ENCODE assay signal across 1 cellular context in the genomic region with DNA sequence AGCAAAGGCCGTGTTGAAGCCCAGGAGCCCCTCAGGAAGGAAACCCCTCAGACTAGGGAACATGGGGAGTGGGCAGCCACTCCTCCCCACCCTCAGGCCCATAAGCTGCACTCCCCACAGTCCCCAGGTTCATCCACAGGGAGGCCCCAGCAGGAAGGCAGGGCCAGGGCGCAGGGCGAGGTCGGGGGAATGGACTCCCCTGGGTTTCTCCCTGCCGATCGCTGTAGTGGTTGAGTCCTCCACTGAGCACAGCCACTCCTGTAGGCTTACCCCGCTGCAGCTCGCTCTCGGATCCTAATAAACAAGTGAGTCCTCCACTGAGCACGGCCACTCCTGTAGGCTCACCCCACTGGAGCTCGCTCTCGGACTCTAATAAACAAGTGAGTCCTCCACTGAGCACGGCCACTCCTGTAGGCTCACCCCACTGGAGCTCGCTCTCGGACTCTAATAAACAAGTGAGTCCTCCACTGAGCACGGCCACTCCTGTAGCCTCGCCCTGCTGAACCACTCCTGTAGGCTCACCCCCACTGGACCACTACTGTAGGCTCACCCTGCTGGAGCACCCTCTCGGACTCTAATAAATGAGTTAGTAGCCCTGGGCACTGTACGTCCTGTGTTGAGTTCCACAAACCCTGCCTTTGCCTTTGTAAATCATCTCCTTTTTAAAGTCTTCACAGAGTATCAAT.
TF ChIP-seq lines count a peak whose summit lies in the region.

No MANE protein-coding gene starts in this region.

TF ChIP-seq in endothelial cell of umbilical vein, 7 proteins besides CTCF, POLR2A, EP300 and RAD21:
- TF ChIP-seq GATA2 (IDR thresholded peaks at IDR 0.05; ENCODE audit: insufficient read depth, insufficient read length, low read depth, low read length) (no peak), EZH2 (IDR thresholded peaks at IDR 0.05; ENCODE audit: borderline replicate concordance, low read depth, low read length, severe bottlenecking) (no peak), JUN (IDR thresholded peaks at IDR 0.05; ENCODE audit: borderline replicate concordance, insufficient read depth, insufficient read length, low read depth) (no peak), FOS (IDR thresholded peaks at IDR 0.05; ENCODE audit: borderline replicate concordance, insufficient read depth, low read length) (no peak), POLR2AphosphoS5 (IDR thresholded peaks at IDR 0.05; ENCODE audit: insufficient read depth, low read depth, low read length) (no peak), MYC (IDR thresholded peaks at IDR 0.05; ENCODE audit: low read depth, low read length) (no peak)
- TF ChIP-seq, protein P1, sequence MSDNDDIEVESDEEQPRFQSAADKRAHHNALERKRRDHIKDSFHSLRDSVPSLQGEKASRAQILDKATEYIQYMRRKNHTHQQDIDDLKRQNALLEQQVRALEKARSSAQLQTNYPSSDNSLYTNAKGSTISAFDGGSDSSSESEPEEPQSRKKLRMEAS (IDR thresholded peaks at IDR 0.05; ENCODE audit: insufficient read depth, insufficient read length) = no peak
